In genomic region chr12:110355080-110355479, GRCh38 we compare ENCODE assay signal across 10 cellular contexts. TPM values are rescaled to one million over a fixed set of nuclear protein-coding genes. Genes with fewer than 3 reads are reported as not detected.
A peak's percentile ranks its signal among the peaks of the same experiment; 100 is the strongest.
DNase-seq lines count a peak whose midpoint lies in the region.
"Had no signal": no experiment of that assay in that cellular context is flagged by ENCODE, and none has a peak within 500 bp of the region (broad histone marks: within the 10 kb centered on the region; RNA-seq: fewer than 3 reads in every experiment).

No MANE protein-coding gene starts in this region.

- no peaks in the 10 kb centered on the region for H3K27me3 Mint-ChIP-seq in activated CD4-positive, alpha-beta T cell treated with anti-CD3 and anti-CD28 coated beads, Interleukin-2, amount 10 ng/mL, durations not matched to agents 7 days and 5 days
- H3K27me3 Mint-ChIP-seq: CD8-positive, alpha-beta memory T cell had no signal

- H3K4me1 Mint-ChIP-seq in activated CD4-positive, alpha-beta T cell treated with anti-CD3 and anti-CD28 coated beads, Interleukin-2, amount 10 ng/mL, durations not matched to agents 7 days and 5 days: peaks cover 26% of the 10 kb centered on the region

- no peak overlapping the region for H3K27ac Mint-ChIP-seq in activated CD4-positive, alpha-beta T cell treated with anti-CD3 and anti-CD28 coated beads, Interleukin-2, amount 10 ng/mL, durations not matched to agents 7 days and 5 days

- POLR2A ChIA-PET in activated CD4-positive, alpha-beta T cell treated with anti-CD3 and anti-CD28 coated beads, Interleukin-2, amount 10 ng/mL, durations not matched to agents 7 days and 5 days (lab: Charles Lee): no interaction called here

- DNase-seq in NCI-H1105 treated with DMSO at 0.1 percent for 48 hours (lab: John Stamatoyannopoulos, UW) (peak; percentile 5), NCI-H1105 (lab: John Stamatoyannopoulos, UW) (no peak), HT1080 (ENCODE audit: low read depth) (peak; percentile 24), kidney tubule cell (ENCODE audit: low spot score) (peak; percentile 46), DMS79 treated with DMSO at 0.1 percent for 48 hours (lab: John Stamatoyannopoulos, UW) (no peak), SKM-1 treated with dmso at 0.1 percent for 144 hours (lab: John Stamatoyannopoulos, UW; ENCODE audit: unreplicated experiment) (no peak), T1000 (lab: John Stamatoyannopoulos, UW) (no peak)
- DNase-seq in activated CD4-positive, alpha-beta T cell treated with anti-CD3 and anti-CD28 coated beads, Interleukin-2, amount 10 ng/mL, durations not matched to agents 7 days and 5 days: peak; percentile 42
- DNase-seq: pancreas had no signal

- H3K36me3 Mint-ChIP-seq in activated CD4-positive, alpha-beta T cell treated with anti-CD3 and anti-CD28 coated beads, Interleukin-2, amount 10 ng/mL, durations not matched to agents 7 days and 5 days (ENCODE audit: low read depth): peaks cover 5% of the 10 kb centered on the region

- no peak overlapping the region for H3K4me3 Mint-ChIP-seq in activated CD4-positive, alpha-beta T cell treated with anti-CD3 and anti-CD28 coated beads, Interleukin-2, amount 10 ng/mL, durations not matched to agents 7 days and 5 days
- H3K4me3 Mint-ChIP-seq: CD8-positive, alpha-beta memory T cell had no signal

- CTCF ChIA-PET in activated CD4-positive, alpha-beta T cell treated with anti-CD3 and anti-CD28 coated beads, Interleukin-2, amount 10 ng/mL, durations not matched to agents 7 days and 5 days (lab: Charles Lee): no interaction called here

- no peaks in the 10 kb centered on the region for H3K9me3 Mint-ChIP-seq in activated CD4-positive, alpha-beta T cell treated with anti-CD3 and anti-CD28 coated beads, Interleukin-2, amount 10 ng/mL, durations not matched to agents 7 days and 5 days
- H3K9me3 Mint-ChIP-seq: CD8-positive, alpha-beta memory T cell had no signal

RNA-seq across cellular contexts. Expression of gene ANAPC7, which starts 48.4 kb away (rescaled TPM):
- 79.0 and 84.2 TPM in 2 replicates for total RNA-seq in HT1080 (2014; rRNA removed; shearing (Covaris generic))
- 43.0 and 47.6 TPM in 2 replicates for polyA plus RNA-seq in HT1080 (2015; cell fraction: cytosol; rRNA removed)
- polyA plus RNA-seq in HT1080 (2015; cell fraction: nucleus; rRNA removed): 153 and 184 TPM in 2 replicates
- 10 to 100 TPM; 61.8 to 67.7 TPM for total RNA-seq in activated CD4-positive, alpha-beta T cell treated with anti-CD3 and anti-CD28 coated beads, Interleukin-2, amount 10 ng/mL, durations not matched to agents 7 days and 5 days

Comparison
In these comparisons a context has a peak if more than half of its experiments do, and no peak if none do; other contexts are left out.
1. DNase-seq: peak in NCI-H1105 treated with DMSO at 0.1 percent for 48 hours (single experiment), HT1080 (single experiment), activated CD4-positive, alpha-beta T cell treated with anti-CD3 and anti-CD28 coated beads, Interleukin-2, amount 10 ng/mL, durations not matched to agents 7 days and 5 days (single experiment) and kidney tubule cell (single experiment); none in NCI-H1105 (single experiment), DMS79 treated with DMSO at 0.1 percent for 48 hours (single experiment), SKM-1 treated with dmso at 0.1 percent for 144 hours (single experiment) and T1000 (single experiment).